Comparison of ENCODE assay signal across 11 cellular contexts in genomic region chr9:97563458-97564135, GRCh38.
DNase-seq lines count a peak whose midpoint lies in the region; ATAC-seq, FAIRE-seq and TF ChIP-seq lines count a peak whose summit lies in the region.
"Had no signal": no experiment of that assay in that cellular context is flagged by ENCODE, and none has a peak within 500 bp of the region (broad histone marks: within the 10 kb centered on the region; RNA-seq: fewer than 3 reads in every experiment).

No MANE protein-coding gene starts in this region.

- ATAC-seq in HG03095 (IDR thresholded peaks at IDR 0.05; ENCODE audit: unreplicated experiment), result no peak
- ATAC-seq: T-helper 17 cell had no signal

- TF ChIP-seq CTCF in astrocyte (IDR thresholded peaks at IDR 0.05; ENCODE audit: insufficient read depth, low read depth, low read length) (no peak), right atrium auricular region (IDR thresholded peaks at IDR 0.05) (no peak), smooth muscle cell (IDR thresholded peaks at IDR 0.05; ENCODE audit: borderline replicate concordance, insufficient read depth, poor library complexity, severe bottlenecking) (no peak)

- DNase-seq in M059J (ENCODE audit: low read depth), result peak; percentile 33
- DNase-seq in astrocyte (ENCODE audit: low read depth), result no peak
- DNase-seq in right atrium auricular region (ENCODE audit: low spot score), result peak; percentile 54
- DNase-seq in smooth muscle cell (lab: John Stamatoyannopoulos, UW; ENCODE audit: unreplicated experiment), result no peak
- no peak for DNase-seq in SK-N-DZ (ENCODE audit: low spot score)
- DNase-seq in OCI-M2 (lab: John Stamatoyannopoulos, UW; ENCODE audit: unreplicated experiment), result no peak
- DNase-seq: activated CD4-positive, alpha-beta memory T cell treated with anti-CD3 and anti-CD28 coated beads for 36 hours; CD4-positive, CD25-positive, alpha-beta regulatory T cell; T-helper 17 cell had no signal

- no peak overlapping the region for H3K4me3 Mint-ChIP-seq in astrocyte (ENCODE audit: unreplicated experiment)
- H3K4me3 Mint-ChIP-seq: activated CD4-positive, alpha-beta memory T cell treated with anti-CD3 and anti-CD28 coated beads for 36 hours; CD4-positive, CD25-positive, alpha-beta regulatory T cell; T-helper 17 cell had no signal

- H3K27ac ChIP-seq in astrocyte (ENCODE audit: low read depth, low read length) (no peak overlapping the region), right atrium auricular region (peak overlapping the region; percentile 76 to 83), subcutaneous abdominal adipose tissue (ENCODE audit: low read depth, low read length) (peak overlapping the region; percentile 60), smooth muscle cell (ENCODE audit: low read depth) (no peak overlapping the region)

- H3K27ac Mint-ChIP-seq in astrocyte (ENCODE audit: unreplicated experiment), result no peak overlapping the region
- H3K27ac Mint-ChIP-seq: activated CD4-positive, alpha-beta memory T cell treated with anti-CD3 and anti-CD28 coated beads for 36 hours; CD4-positive, CD25-positive, alpha-beta regulatory T cell; T-helper 17 cell had no signal

- H3K9ac ChIP-seq in astrocyte (ENCODE audit: low read length) (no peak overlapping the region), subcutaneous abdominal adipose tissue (ENCODE audit: low read length in 5 of 5) (no peak overlapping the region), smooth muscle cell (ENCODE audit: low read depth) (no peak overlapping the region)

- peaks cover 3% of the 10 kb centered on the region for H3K9me3 Mint-ChIP-seq in astrocyte (ENCODE audit: unreplicated experiment)
- H3K9me3 Mint-ChIP-seq: activated CD4-positive, alpha-beta memory T cell treated with anti-CD3 and anti-CD28 coated beads for 36 hours had no signal

- peaks cover 3% of the 10 kb centered on the region for H3K4me1 ChIP-seq in astrocyte (ENCODE audit: insufficient read depth, low read length)
- H3K4me1 ChIP-seq in right atrium auricular region, result peaks cover 0 to 51% of the 10 kb centered on the region in 2 donors
- peaks cover 7 to 36% (median 31%) of the 10 kb centered on the region in 5 donors for H3K4me1 ChIP-seq in subcutaneous abdominal adipose tissue (ENCODE audit: control insufficient read depth in 5 of 5, insufficient read depth in 5 of 5, low read length in 5 of 5)
- H3K4me1 ChIP-seq in smooth muscle cell (ENCODE audit: low read depth), result peaks cover 10% of the 10 kb centered on the region

- no peaks in the 10 kb centered on the region for H3K9me3 ChIP-seq in astrocyte (ENCODE audit: insufficient read depth, low read depth, low read length)
- no peaks in the 10 kb centered on the region for H3K9me3 ChIP-seq in right atrium auricular region
- H3K9me3 ChIP-seq in subcutaneous abdominal adipose tissue (ENCODE audit: control insufficient read depth in 5 of 5, low read length in 5 of 5), result no peaks in the 10 kb centered on the region
- no peaks in the 10 kb centered on the region for H3K9me3 ChIP-seq in smooth muscle cell (replicated peaks; ENCODE audit: low read depth)

- peaks cover 35% of the 10 kb centered on the region for H3K27me3 Mint-ChIP-seq in astrocyte (ENCODE audit: low read depth, unreplicated experiment)

- peaks cover 3% of the 10 kb centered on the region for H3K27me3 ChIP-seq in astrocyte (ENCODE audit: insufficient read depth, low read length)
- H3K27me3 ChIP-seq in right atrium auricular region, result no peaks in the 10 kb centered on the region
- no peaks in the 10 kb centered on the region for H3K27me3 ChIP-seq in subcutaneous abdominal adipose tissue (ENCODE audit: control insufficient read depth in 5 of 5, insufficient read depth in 4 of 5, low read length in 5 of 5)
- no peaks in the 10 kb centered on the region for H3K27me3 ChIP-seq in smooth muscle cell (ENCODE audit: low read depth)

- H3K79me2 ChIP-seq in astrocyte (ENCODE audit: insufficient read depth, low read length) (no peaks in the 10 kb centered on the region), smooth muscle cell (ENCODE audit: low read depth) (no peaks in the 10 kb centered on the region)

- H3K4me2 ChIP-seq in astrocyte (ENCODE audit: low read length) (peak overlapping the region; percentile 4), smooth muscle cell (no peak overlapping the region)

- FAIRE-seq in astrocyte (lab: Jason Lieb, UNC), result no peak

- H3K36me3 Mint-ChIP-seq in astrocyte (ENCODE audit: low read depth, unreplicated experiment), result peaks cover 3% of the 10 kb centered on the region
- H3K36me3 Mint-ChIP-seq: activated CD4-positive, alpha-beta memory T cell treated with anti-CD3 and anti-CD28 coated beads for 36 hours; CD4-positive, CD25-positive, alpha-beta regulatory T cell had no signal

- H2AFZ ChIP-seq in astrocyte (ENCODE audit: low read depth, low read length) (no peak overlapping the region), smooth muscle cell (ENCODE audit: low read depth) (no peak overlapping the region)

- no peaks in the 10 kb centered on the region for H4K20me1 ChIP-seq in astrocyte (ENCODE audit: insufficient read depth, low read length)
- no peaks in the 10 kb centered on the region for H4K20me1 ChIP-seq in smooth muscle cell (ENCODE audit: low read depth)

- H3K36me3 ChIP-seq in astrocyte (ENCODE audit: insufficient read depth, low read length), result no peaks in the 10 kb centered on the region
- H3K36me3 ChIP-seq in right atrium auricular region, result peaks cover 36% of the 10 kb centered on the region
- H3K36me3 ChIP-seq in subcutaneous abdominal adipose tissue (ENCODE audit: control insufficient read depth in 5 of 5, insufficient read depth in 5 of 5, low read length in 5 of 5), result no peaks in the 10 kb centered on the region
- no peaks in the 10 kb centered on the region for H3K36me3 ChIP-seq in smooth muscle cell (ENCODE audit: low read depth)

- peaks cover 7% of the 10 kb centered on the region for H3K4me1 Mint-ChIP-seq in astrocyte (ENCODE audit: low read depth, unreplicated experiment)

- WGBS in smooth muscle cell (ENCODE audit: low lambda C conversion rate), result 94% methylated on average over 13 of the region's 13 CpGs

- no peaks in the 10 kb centered on the region for H3F3A ChIP-seq in smooth muscle cell (ENCODE audit: low read depth)

- H3K4me3 ChIP-seq in astrocyte (ENCODE audit: insufficient read depth, low read depth, low read length) (no peak overlapping the region), right atrium auricular region (no peak overlapping the region), subcutaneous abdominal adipose tissue (ENCODE audit: low read depth in 1 of 5, low read length in 5 of 5) (no peak overlapping the region), smooth muscle cell (no peak overlapping the region)

Comparison
In these comparisons a context has a peak if more than half of its experiments do, and no peak if none do; other contexts are left out.
1. DNase-seq: peak in M059J (single experiment) and right atrium auricular region (single experiment); none in astrocyte (single experiment), smooth muscle cell (single experiment), SK-N-DZ (single experiment) and OCI-M2 (single experiment).
2. H3K27ac ChIP-seq: peak in right atrium auricular region (2 of 2) and subcutaneous abdominal adipose tissue (single experiment); none in astrocyte (single experiment) and smooth muscle cell (single experiment).